In genomic region chr4:181004056-181004455, GRCh38 we compare ENCODE assay signal across 21 cellular contexts.
DNase-seq lines count a peak whose midpoint lies in the region; ATAC-seq, FAIRE-seq and TF ChIP-seq lines count a peak whose summit lies in the region.
"Had no signal": no experiment of that assay in that cellular context is flagged by ENCODE, and none has a peak within 500 bp of the region (broad histone marks: within the 10 kb centered on the region; RNA-seq: fewer than 3 reads in every experiment).

No MANE protein-coding gene starts in this region.

- no peak for TF ChIP-seq CTCF in AG09309 (IDR thresholded peaks at IDR 0.05; ENCODE audit: control insufficient read depth, insufficient read depth, low read depth, low read length, missing control alignments)
- TF ChIP-seq CTCF in astrocyte (IDR thresholded peaks at IDR 0.05; ENCODE audit: insufficient read depth, low read depth, low read length): no peak
- no peak for TF ChIP-seq CTCF in fibroblast of mammary gland (conservative IDR thresholded peaks at IDR 0.05; ENCODE audit: control insufficient read depth, insufficient read depth, low read depth, low read length)
- TF ChIP-seq CTCF in chondrocyte (IDR thresholded peaks at IDR 0.05): no peak

- CTCF ChIA-PET in T-cell (lab: Charles Lee): interaction anchor here in 1 of 2 donors (0.5 kb wide), 1 partner anchor 339 kb away, joined by 5 read pairs; no protein-coding TSS in a partner anchor

- H3K27ac Mint-ChIP-seq in astrocyte (ENCODE audit: unreplicated experiment): no peak overlapping the region
- no peak overlapping the region for H3K27ac Mint-ChIP-seq in chondrocyte (ENCODE audit: unreplicated experiment)
- no peak overlapping the region for H3K27ac Mint-ChIP-seq in T-cell
- H3K27ac Mint-ChIP-seq: CD4-positive, CD25-positive, alpha-beta regulatory T cell; CD8-positive, alpha-beta memory T cell; H9; IgD-negative memory B cell had no signal

- POLR2A ChIA-PET in T-cell (lab: Charles Lee): no interaction called here

- no peaks in the 10 kb centered on the region for H3K79me2 ChIP-seq in astrocyte (ENCODE audit: insufficient read depth, low read length)

- H4K20me1 ChIP-seq in astrocyte (ENCODE audit: insufficient read depth, low read length): no peaks in the 10 kb centered on the region

- H3K4me3 ChIP-seq in AG09309 (ENCODE audit: control insufficient read depth, low read depth, low read length) (no peak overlapping the region), astrocyte (ENCODE audit: insufficient read depth, low read depth, low read length) (no peak overlapping the region), fibroblast of mammary gland (ENCODE audit: control insufficient read depth, low read depth, low read length) (no peak overlapping the region)
- H3K4me3 ChIP-seq: A549 had no signal

- no peaks in the 10 kb centered on the region for H3K27me3 ChIP-seq in astrocyte (ENCODE audit: insufficient read depth, low read length)
- H3K27me3 ChIP-seq: BE2C had no signal

- H3K9ac ChIP-seq in astrocyte (ENCODE audit: low read length): no peak overlapping the region

- H3K4me1 Mint-ChIP-seq in astrocyte (ENCODE audit: low read depth, unreplicated experiment): peaks cover 19% of the 10 kb centered on the region
- peaks cover 13% of the 10 kb centered on the region for H3K4me1 Mint-ChIP-seq in chondrocyte (ENCODE audit: low read depth)
- H3K4me1 Mint-ChIP-seq in T-cell: no peaks in the 10 kb centered on the region
- H3K4me1 Mint-ChIP-seq: CD4-positive, CD25-positive, alpha-beta regulatory T cell; CD8-positive, alpha-beta memory T cell had no signal

- no peaks in the 10 kb centered on the region for H3K9me3 Mint-ChIP-seq in astrocyte (ENCODE audit: unreplicated experiment)
- H3K9me3 Mint-ChIP-seq in chondrocyte (ENCODE audit: low read depth): peaks cover 2% of the 10 kb centered on the region
- peaks cover 8 to 24% (median 13%) of the 10 kb centered on the region in 3 donors for H3K9me3 Mint-ChIP-seq in T-cell

- H3K36me3 Mint-ChIP-seq in astrocyte (ENCODE audit: low read depth, unreplicated experiment): no peaks in the 10 kb centered on the region
- H3K36me3 Mint-ChIP-seq in chondrocyte (ENCODE audit: low read depth): no peaks in the 10 kb centered on the region
- no peaks in the 10 kb centered on the region for H3K36me3 Mint-ChIP-seq in T-cell
- H3K36me3 Mint-ChIP-seq: CD4-positive, CD25-positive, alpha-beta regulatory T cell; CD8-positive, alpha-beta memory T cell had no signal

- no peak overlapping the region for H3K27ac ChIP-seq in astrocyte (ENCODE audit: low read depth, low read length)
- H3K27ac ChIP-seq: 22Rv1, A549 had no signal

- H3K4me1 ChIP-seq in astrocyte (ENCODE audit: insufficient read depth, low read length): peaks cover 7% of the 10 kb centered on the region
- H3K4me1 ChIP-seq: A549, Caco-2 had no signal

- no peaks in the 10 kb centered on the region for H3K36me3 ChIP-seq in astrocyte (ENCODE audit: insufficient read depth, low read length)
- H3K36me3 ChIP-seq: BE2C had no signal

- H3K27me3 Mint-ChIP-seq in astrocyte (ENCODE audit: low read depth, unreplicated experiment) (no peaks in the 10 kb centered on the region), chondrocyte (ENCODE audit: low read depth) (peaks cover 2% of the 10 kb centered on the region), T-cell (no peaks in the 10 kb centered on the region)
- H3K27me3 Mint-ChIP-seq: CD4-positive, CD25-positive, alpha-beta regulatory T cell; CD8-positive, alpha-beta memory T cell; IgD-negative memory B cell had no signal

- H3K9me3 ChIP-seq in astrocyte (ENCODE audit: insufficient read depth, low read depth, low read length): no peaks in the 10 kb centered on the region
- H3K9me3 ChIP-seq: A549, BE2C, Caco-2 had no signal

- ATAC-seq in T-cell (replicated peaks in 1 of 4): no peak
- ATAC-seq: A549, HepG2 had no signal

- no peak overlapping the region for H3K4me3 Mint-ChIP-seq in astrocyte (ENCODE audit: unreplicated experiment)
- H3K4me3 Mint-ChIP-seq in chondrocyte (ENCODE audit: unreplicated experiment): no peak overlapping the region
- no peak overlapping the region for H3K4me3 Mint-ChIP-seq in T-cell
- H3K4me3 Mint-ChIP-seq: CD4-positive, CD25-positive, alpha-beta regulatory T cell; CD8-positive, alpha-beta memory T cell; H9; IgD-negative memory B cell had no signal

- DNase-seq in AG09309 (ENCODE audit: low read depth) (peak; percentile 13), GM03348 (ENCODE audit: low spot score) (peak; percentile 14), astrocyte (ENCODE audit: low read depth) (peak; percentile 23), fibroblast of mammary gland (ENCODE audit: low read depth) (peak; percentile 51), iPS-NIHi7 (ENCODE audit: extremely low spot score) (no peak), chondrocyte (ENCODE audit: low spot score) (no peak), T-cell (no peak)
- DNase-seq: BE2C; C1 segment of cervical spinal cord; Caco-2; CD4-positive, CD25-positive, alpha-beta regulatory T cell; CD8-positive, alpha-beta memory T cell; GDM1; GOT3; H9; KBM-7 had no signal

- peak; percentile 29 for FAIRE-seq in astrocyte (lab: Jason Lieb, UNC)
- FAIRE-seq: A549, D721Med, HepG2 had no signal

- H3K4me2 ChIP-seq in astrocyte (ENCODE audit: low read length): peak overlapping the region; percentile 16
- H3K4me2 ChIP-seq: A549 had no signal

- H2AFZ ChIP-seq in astrocyte (ENCODE audit: low read depth, low read length): no peak overlapping the region

Comparison
In these comparisons a context has a peak if more than half of its experiments do, and no peak if none do; other contexts are left out.
1. DNase-seq: peak in AG09309 (single experiment), GM03348 (single experiment), astrocyte (single experiment) and fibroblast of mammary gland (single experiment); none in iPS-NIHi7 (single experiment), chondrocyte (single experiment) and T-cell (0 of 34).